8 cellular contexts compared by ENCODE assay signal in the genomic region with DNA sequence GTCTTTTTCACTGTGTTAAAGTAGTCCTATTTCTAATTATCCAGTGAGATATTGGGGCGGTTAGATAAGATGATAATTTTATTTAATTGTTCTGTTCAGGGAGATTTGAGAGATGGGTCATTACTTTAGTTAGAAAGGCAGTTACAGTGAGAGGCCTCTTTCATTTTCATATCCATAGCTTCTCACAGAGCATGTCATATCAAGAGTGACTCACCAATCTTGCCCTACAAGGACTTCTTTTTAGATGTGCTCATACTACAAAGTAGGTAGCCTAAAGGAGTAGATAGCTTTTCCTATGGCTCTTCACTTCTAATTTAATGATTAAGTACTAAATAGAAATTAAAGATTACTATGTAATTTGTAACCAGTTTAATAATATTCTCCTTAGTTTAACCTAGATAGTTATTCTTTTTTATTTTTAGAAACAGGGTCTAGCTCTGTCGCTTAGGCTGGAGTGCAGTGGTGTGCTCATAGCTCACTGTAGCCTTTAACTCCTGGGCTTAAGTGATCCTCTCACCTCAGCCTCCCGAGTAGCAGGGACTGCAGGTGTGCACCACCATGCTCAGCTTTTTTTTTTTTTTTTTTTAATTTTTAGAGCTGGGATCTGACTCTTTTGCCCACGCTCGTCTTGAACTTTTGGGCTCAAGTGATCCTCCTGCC.
DNase-seq lines count a peak whose midpoint lies in the region; ATAC-seq, FAIRE-seq and TF ChIP-seq lines count a peak whose summit lies in the region.

No MANE protein-coding gene starts in this region.

- no peaks in the 10 kb centered on the region for H3K27me3 ChIP-seq in bronchial epithelial cell (ENCODE audit: control insufficient read depth, insufficient read depth, low read length)

- TF ChIP-seq CTCF in bronchial epithelial cell (IDR thresholded peaks at IDR 0.05; ENCODE audit: insufficient read depth, low read length, severe bottlenecking), result no peak
- no peak for TF ChIP-seq CTCF in mucosa of descending colon (IDR thresholded peaks at IDR 0.05)

- H3K4me1 ChIP-seq in mucosa of descending colon (ENCODE audit: low read depth), result no peaks in the 10 kb centered on the region

- H3K4me3 ChIP-seq in bronchial epithelial cell (ENCODE audit: low read depth, low read length) (no peak overlapping the region), mucosa of descending colon (no peak overlapping the region)

- FAIRE-seq in bronchial epithelial cell (lab: Jason Lieb, UNC), result no peak

- H3K36me3 ChIP-seq in bronchial epithelial cell (ENCODE audit: control insufficient read depth, insufficient read depth, low read length) (no peaks in the 10 kb centered on the region), mucosa of descending colon (ENCODE audit: low read depth) (no peaks in the 10 kb centered on the region)

- ATAC-seq in GM19467 (IDR thresholded peaks at IDR 0.05; ENCODE audit: unreplicated experiment) (peak; percentile 95), HG03378 (IDR thresholded peaks at IDR 0.05; ENCODE audit: unreplicated experiment) (peak; percentile 98), mucosa of descending colon (no peak)

- intact Hi-C loops in mucosa of descending colon (cut with DNase I, micrococcal nuclease), result no loop called here

- DNase-seq in ELR (ENCODE audit: low read depth) (peak; percentile 80), bronchial epithelial cell (ENCODE audit: low read depth) (peak; percentile 78), NCI-H187 (lab: John Stamatoyannopoulos, UW) (no peak), mucosa of descending colon (no peak), 8988T (no peak), LoVo (ENCODE audit: low spot score) (no peak)

- no peaks in the 10 kb centered on the region for H3K9me3 ChIP-seq in mucosa of descending colon

Comparison
In these comparisons a context has a peak if more than half of its experiments do, and no peak if none do; other contexts are left out.
1. DNase-seq: peak in ELR (single experiment) and bronchial epithelial cell (single experiment); none in NCI-H187 (0 of 2), mucosa of descending colon (0 of 3), 8988T (single experiment) and LoVo (single experiment).